In genomic region chr1:61743716-61744620, GRCh38 we compare ENCODE assay signal across 9 cellular contexts. TPM values are rescaled to one million over a fixed set of nuclear protein-coding genes. Genes with fewer than 3 reads are reported as not detected.
DNase-seq lines count a peak whose midpoint lies in the region; ATAC-seq and TF ChIP-seq lines count a peak whose summit lies in the region.
"Had no signal": no experiment of that assay in that cellular context is flagged by ENCODE, and none has a peak within 500 bp of the region (broad histone marks: within the 10 kb centered on the region; RNA-seq: fewer than 3 reads in every experiment).

No MANE protein-coding gene starts in this region.

- H3K36me3 Mint-ChIP-seq in activated CD4-positive, alpha-beta T cell treated with anti-CD3 and anti-CD28 coated beads, Interleukin-2, amount 10 ng/mL, durations not matched to agents 7 days and 5 days (ENCODE audit: low read depth), result peaks cover 4% of the 10 kb centered on the region
- peaks cover 4% of the 10 kb centered on the region for H3K36me3 Mint-ChIP-seq in activated naive CD8-positive, alpha-beta T cell treated with anti-CD3 and anti-CD28 coated beads for 36 hours

- TF ChIP-seq POLR2A in suprapubic skin (IDR thresholded peaks at IDR 0.05), result no peak

- H3K4me3 ChIP-seq in iPS-20b (ENCODE audit: low read length) (peak overlapping the region; percentile 71), suprapubic skin (peak overlapping the region; percentile 94)

- ATAC-seq in GM19463 (IDR thresholded peaks at IDR 0.05; ENCODE audit: unreplicated experiment), result no peak

- no peak for DNase-seq in activated CD4-positive, alpha-beta T cell treated with anti-CD3 and anti-CD28 coated beads, Interleukin-2, amount 10 ng/mL, durations not matched to agents 7 days and 5 days
- DNase-seq in activated CD4-positive, alpha-beta T cell treated with anti-CD3 and anti-CD28 coated beads, Interleukin-2, amount 50 U/mL, for 48 hours, result no peak
- DNase-seq in activated naive CD8-positive, alpha-beta T cell treated with anti-CD3 and anti-CD28 coated beads for 36 hours, result no peak
- no peak for DNase-seq in suprapubic skin (ENCODE audit: low spot score in 2 of 2)
- DNase-seq in GM10248 (ENCODE audit: extremely low spot score), result no peak
- no peak for DNase-seq in ecto neural progenitor cell (ENCODE audit: low spot score)
- DNase-seq: BE2C had no signal

- H3K9me3 Mint-ChIP-seq in activated CD4-positive, alpha-beta T cell treated with anti-CD3 and anti-CD28 coated beads, Interleukin-2, amount 10 ng/mL, durations not matched to agents 7 days and 5 days, result no peaks in the 10 kb centered on the region
- H3K9me3 Mint-ChIP-seq in activated naive CD8-positive, alpha-beta T cell treated with anti-CD3 and anti-CD28 coated beads for 36 hours, result no peaks in the 10 kb centered on the region

- TF ChIP-seq CTCF in suprapubic skin (IDR thresholded peaks at IDR 0.05) (no peak), GM10248 (IDR thresholded peaks at IDR 0.05; ENCODE audit: control extremely low read depth, extremely low read depth, low read depth, missing control alignments) (no peak)

- POLR2A ChIA-PET in activated CD4-positive, alpha-beta T cell treated with anti-CD3 and anti-CD28 coated beads, Interleukin-2, amount 10 ng/mL, durations not matched to agents 7 days and 5 days (lab: Charles Lee), result no interaction called here
- POLR2A ChIA-PET in GM10248 (lab: Yijun Ruan, JAX), result no interaction called here

- H3K4me1 Mint-ChIP-seq in activated CD4-positive, alpha-beta T cell treated with anti-CD3 and anti-CD28 coated beads, Interleukin-2, amount 10 ng/mL, durations not matched to agents 7 days and 5 days, result peaks cover 31% of the 10 kb centered on the region
- peaks cover 21% of the 10 kb centered on the region for H3K4me1 Mint-ChIP-seq in activated naive CD8-positive, alpha-beta T cell treated with anti-CD3 and anti-CD28 coated beads for 36 hours

- no peak for TF ChIP-seq EP300 in suprapubic skin (IDR thresholded peaks at IDR 0.05)

- CTCF ChIA-PET in activated CD4-positive, alpha-beta T cell treated with anti-CD3 and anti-CD28 coated beads, Interleukin-2, amount 10 ng/mL, durations not matched to agents 7 days and 5 days (lab: Charles Lee), result interaction anchor here (1.0 to 1.4 kb wide), 2 partner anchors 12 to 16 kb away, joined by 3 to 4 read pairs; no protein-coding TSS in a partner anchor
- CTCF ChIA-PET in GM10248 (lab: Yijun Ruan, JAX), result interaction anchor here (0.8 to 1.2 kb wide), 3 partner anchors 9 to 41 kb away, joined by 3 to 4 read pairs (median 3); no protein-coding TSS in a partner anchor

- peak overlapping the region; percentile 53 for H3K4me3 Mint-ChIP-seq in activated CD4-positive, alpha-beta T cell treated with anti-CD3 and anti-CD28 coated beads, Interleukin-2, amount 10 ng/mL, durations not matched to agents 7 days and 5 days
- H3K4me3 Mint-ChIP-seq in activated naive CD8-positive, alpha-beta T cell treated with anti-CD3 and anti-CD28 coated beads for 36 hours, result no peak overlapping the region

- no peak overlapping the region for H3K27ac ChIP-seq in iPS-20b (ENCODE audit: low read length)
- H3K27ac ChIP-seq in suprapubic skin, result peak overlapping the region; percentile 97

- peak overlapping the region; percentile 11 for H3K27ac Mint-ChIP-seq in activated CD4-positive, alpha-beta T cell treated with anti-CD3 and anti-CD28 coated beads, Interleukin-2, amount 10 ng/mL, durations not matched to agents 7 days and 5 days
- H3K27ac Mint-ChIP-seq in activated naive CD8-positive, alpha-beta T cell treated with anti-CD3 and anti-CD28 coated beads for 36 hours, result peak overlapping the region; percentile 23

- no peaks in the 10 kb centered on the region for H3K27me3 Mint-ChIP-seq in activated CD4-positive, alpha-beta T cell treated with anti-CD3 and anti-CD28 coated beads, Interleukin-2, amount 10 ng/mL, durations not matched to agents 7 days and 5 days
- no peaks in the 10 kb centered on the region for H3K27me3 Mint-ChIP-seq in activated naive CD8-positive, alpha-beta T cell treated with anti-CD3 and anti-CD28 coated beads for 36 hours

- no peaks in the 10 kb centered on the region; the same call in 1 of the 2 replicates for H3K27me3 ChIP-seq in iPS-20b (ENCODE audit: insufficient read depth, low read length)
- H3K27me3 ChIP-seq in suprapubic skin, result no peaks in the 10 kb centered on the region
- H3K27me3 ChIP-seq: BE2C had no signal

- no peaks in the 10 kb centered on the region for H3K9me3 ChIP-seq in iPS-20b (ENCODE audit: insufficient read depth, low read depth, low read length)
- H3K9me3 ChIP-seq in suprapubic skin, result no peaks in the 10 kb centered on the region
- H3K9me3 ChIP-seq: BE2C had no signal

- no peak overlapping the region for H3K9ac ChIP-seq in iPS-20b (ENCODE audit: low read depth, low read length)

- H3K36me3 ChIP-seq in iPS-20b (ENCODE audit: insufficient read depth, low read depth, low read length) (no peaks in the 10 kb centered on the region), suprapubic skin (no peaks in the 10 kb centered on the region)
- H3K36me3 ChIP-seq: BE2C had no signal

- peaks cover 22% of the 10 kb centered on the region; the same call in 1 of the 2 replicates for H3K4me1 ChIP-seq in iPS-20b (ENCODE audit: insufficient read depth, low read length)
- H3K4me1 ChIP-seq in suprapubic skin, result peaks cover 22% of the 10 kb centered on the region
- H3K4me1 ChIP-seq: BE2C had no signal

- WGBS in suprapubic skin, result 55% methylated on average over 6 of the region's 6 CpGs

RNA-seq across cellular contexts. Expression of gene PATJ, which starts 1.7 kb away (rescaled TPM):
- 10 to 100 TPM; 14.8 to 16.4 TPM for total RNA-seq in activated CD4-positive, alpha-beta T cell treated with anti-CD3 and anti-CD28 coated beads, Interleukin-2, amount 10 ng/mL, durations not matched to agents 7 days and 5 days
- total RNA-seq in activated naive CD8-positive, alpha-beta T cell treated with anti-CD3 and anti-CD28 coated beads for 36 hours, result 1 to 10 TPM; 6.8 to 8.9 TPM
- total RNA-seq in suprapubic skin, result 100 to 1,000 TPM in 1 of 4 donors, 10 to 100 TPM in 3; 54.9 to 187 (median 62.1) TPM

RNA-seq across cellular contexts. Expression of gene TM2D1, which starts 19.0 kb away (rescaled TPM):
- 10 to 100 TPM; 32.0 to 34.7 TPM for total RNA-seq in activated CD4-positive, alpha-beta T cell treated with anti-CD3 and anti-CD28 coated beads, Interleukin-2, amount 10 ng/mL, durations not matched to agents 7 days and 5 days
- 10 to 100 TPM; 24.7 to 25.6 TPM for total RNA-seq in activated naive CD8-positive, alpha-beta T cell treated with anti-CD3 and anti-CD28 coated beads for 36 hours
- total RNA-seq in suprapubic skin, result 10 to 100 TPM; 37.6 to 67.2 (median 52.8) TPM
